ENCODE assay signal across 8 cellular contexts in genomic region chr5:50666261-50667078, GRCh38. TPM values are rescaled to one million over a fixed set of nuclear protein-coding genes. Genes with fewer than 3 reads are reported as not detected.
DNase-seq lines count a peak whose midpoint lies in the region; ATAC-seq and TF ChIP-seq lines count a peak whose summit lies in the region.

TSS of gene PARP8 (plus strand) at chr5:50666637. CDS start at chr5:50667096, 459 bp downstream.

- ATAC-seq in GM19025 (IDR thresholded peaks at IDR 0.05; ENCODE audit: low read depth, unreplicated experiment) (peak; percentile 43), right cardiac atrium (peak; percentile 64 to 71)

- H3K9me3 ChIP-seq in SU-DHL-6 (ENCODE audit: insufficient read depth, low read length) (no peaks in the 10 kb centered on the region), adrenal gland (replicated peaks in 1 of 3) (no peaks in the 10 kb centered on the region), right cardiac atrium (ENCODE audit: control insufficient read depth, low read length) (no peaks in the 10 kb centered on the region)

- no peaks in the 10 kb centered on the region for H4K20me1 ChIP-seq in SU-DHL-6 (ENCODE audit: low read depth, low read length)

- H3K4me1 ChIP-seq in adrenal gland (replicated peaks in 1 of 2) (peaks cover 0 to 25% of the 10 kb centered on the region in 2 donors), right cardiac atrium (ENCODE audit: control insufficient read depth, insufficient read depth, low read length) (no peaks in the 10 kb centered on the region)

- TF ChIP-seq POLR2A in adrenal gland (IDR thresholded peaks at IDR 0.05), result peak in 1 of 2 donors; percentile 54

- peak within 1 kb of the TSS; percentile 93 for H3K9ac ChIP-seq in SU-DHL-6 (ENCODE audit: low read length)

- intact Hi-C loops in adrenal gland (cut with DNase I) (loop anchor here in 1 of 2 donors (10.0 kb wide), 1 partner anchor 78 kb away; no protein-coding TSS in a partner anchor), right cardiac atrium (cut with DNase I) (no loop called here)

- peak within 1 kb of the TSS; percentile 85 for H2AFZ ChIP-seq in SU-DHL-6 (ENCODE audit: low read depth, low read length, severe bottlenecking)

- peaks cover 13% of the 10 kb centered on the region; the same call in 1 of the 2 replicates for H3K79me2 ChIP-seq in SU-DHL-6 (ENCODE audit: insufficient read depth, low read length)

- H3K36me3 ChIP-seq in SU-DHL-6 (ENCODE audit: low read length), result no peaks in the 10 kb centered on the region
- H3K36me3 ChIP-seq in adrenal gland (replicated peaks in 1 of 2), result no peaks in the 10 kb centered on the region

- H3K4me3 ChIP-seq in AG10803 (ENCODE audit: low read length) (peak within 1 kb of the TSS; percentile 85), SU-DHL-6 (ENCODE audit: insufficient read depth, low read length, poor library complexity, severe bottlenecking) (peak within 1 kb of the TSS; percentile 98), adrenal gland (peak within 1 kb of the TSS; percentile 73 to 100 (median 88)), right cardiac atrium (ENCODE audit: low read length) (peak within 1 kb of the TSS; percentile 82)

- WGBS in adrenal gland, 4 donors, result 1 to 2% (median 1%) methylated on average over 26 to 70 of the region's 70 CpGs
- WGBS in right cardiac atrium, result under 1% methylated on average over 69 of the region's 70 CpGs

- DNase-seq in AG10803 (ENCODE audit: low read depth), result peak; percentile 36
- DNase-seq in HK-2 (ENCODE audit: unreplicated experiment), result peak; percentile 60
- peak; percentile 63 to 75 (median 67) for DNase-seq in adrenal gland
- DNase-seq in right cardiac atrium, result peak; percentile 53 to 84 (median 79)
- DNase-seq in putamen (ENCODE audit: low spot score), result peak; percentile 14
- no peak for DNase-seq in NCI-H128 (lab: John Stamatoyannopoulos, UW; ENCODE audit: unreplicated experiment)

- peak within 1 kb of the TSS; percentile 70 for H3K4me2 ChIP-seq in SU-DHL-6 (ENCODE audit: low read depth, low read length, poor library complexity, severe bottlenecking)

- TF ChIP-seq CTCF in AG10803 (conservative IDR thresholded peaks at IDR 0.05; ENCODE audit: low read length), result no peak
- no peak for TF ChIP-seq CTCF in SU-DHL-6 (IDR thresholded peaks at IDR 0.05; ENCODE audit: insufficient read depth, low read length, poor library complexity, severe bottlenecking)
- no peak for TF ChIP-seq CTCF in adrenal gland (IDR thresholded peaks at IDR 0.05)

- H3K27ac ChIP-seq in SU-DHL-6 (ENCODE audit: low read depth, low read length) (peak within 1 kb of the TSS; percentile 77), adrenal gland (peak within 1 kb of the TSS; percentile 58 to 93 (median 87)), right cardiac atrium (ENCODE audit: low read length) (peak within 1 kb of the TSS; percentile 50)

- H3K27me3 ChIP-seq in SU-DHL-6 (ENCODE audit: low read length) (no peaks in the 10 kb centered on the region), adrenal gland (no peaks in the 10 kb centered on the region), right cardiac atrium (ENCODE audit: control insufficient read depth, insufficient read depth) (no peaks in the 10 kb centered on the region)

- H3K9me2 ChIP-seq in SU-DHL-6 (replicated peaks; ENCODE audit: insufficient read depth, low read length), result no peaks in the 10 kb centered on the region

- H3F3A ChIP-seq in SU-DHL-6 (ENCODE audit: insufficient read depth), result peaks cover 22% of the 10 kb centered on the region

RNA-seq across cellular contexts. Expression of gene PARP8, which starts in this region (rescaled TPM):
- 10 to 100 TPM; 14.3 to 41.8 (median 30.2) TPM for total RNA-seq in adrenal gland
- polyA plus RNA-seq in adrenal gland, result 10 to 100 TPM; 10.5 to 25.1 (median 12.2) TPM
- total RNA-seq in right cardiac atrium, result 10 to 100 TPM in 3 of 4 donors, 1 to 10 TPM in 1; 9.6 to 11.6 (median 10.8) TPM
- 2.4 TPM for polyA plus RNA-seq in right cardiac atrium
